In the genomic region with DNA sequence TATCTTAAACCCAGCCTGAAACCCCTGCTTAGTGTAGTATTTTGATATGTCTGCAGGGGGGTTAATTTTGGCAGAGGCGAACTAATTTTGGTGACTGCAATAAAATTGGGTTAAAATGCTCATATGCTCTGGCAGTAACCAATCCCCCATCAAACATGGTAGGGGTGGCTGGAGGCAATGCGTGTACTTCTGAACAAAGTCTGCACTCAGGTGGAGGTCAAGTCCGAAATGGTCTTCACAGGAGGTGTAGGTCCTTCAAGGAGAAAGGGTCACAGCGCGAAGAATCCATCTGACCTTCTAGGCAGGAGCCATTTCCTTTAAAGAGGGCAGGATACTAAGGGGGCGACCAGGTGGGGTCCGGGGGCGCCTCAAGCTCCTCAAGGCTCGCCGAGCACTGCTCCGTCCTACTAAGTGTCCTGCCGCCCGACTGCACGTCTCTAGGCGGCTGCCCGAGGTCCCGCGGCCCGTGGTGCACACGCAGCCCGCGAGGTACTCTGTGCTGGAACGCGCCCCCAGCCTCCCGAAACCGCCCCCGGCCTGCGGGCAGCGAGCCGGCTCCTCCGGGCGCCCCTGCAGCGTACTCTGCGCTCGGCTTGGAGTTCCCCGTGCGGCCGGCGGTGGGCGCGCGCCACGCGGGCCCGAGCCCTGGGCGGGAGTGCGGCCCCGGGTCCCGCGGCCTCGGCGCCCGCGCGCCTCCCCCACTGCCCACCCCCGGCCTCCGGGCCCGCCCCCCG, we compare ENCODE assay signal across 1 cellular context.
TF ChIP-seq lines count a peak whose summit lies in the region.

No MANE protein-coding gene starts in this region.

TF ChIP-seq in HepG2, 621 proteins besides CTCF, POLR2A, EP300 and RAD21 (continued from another document and continues in another):
- TF ChIP-seq SOX13 (IDR thresholded peaks at IDR 0.05) (no peak), SOX13 (CRISPR knock-in tag; conservative IDR thresholded peaks at IDR 0.05 in 1 of 2, IDR thresholded peaks at IDR 0.05 in 1 of 2) (no peak), ZSCAN12 (CRISPR knock-in tag; IDR thresholded peaks at IDR 0.05) (no peak), HES4 (CRISPR knock-in tag; IDR thresholded peaks at IDR 0.05; ENCODE audit: borderline replicate concordance) (peak; percentile 16; the same call in 1 of the 2 replicates), ARNT (IDR thresholded peaks at IDR 0.05) (no peak), ZNF205 (CRISPR knock-in tag; IDR thresholded peaks at IDR 0.05) (no peak), ZNF709 (CRISPR knock-in tag; IDR thresholded peaks at IDR 0.05) (no peak), ZNF790 (CRISPR knock-in tag; IDR thresholded peaks at IDR 0.05; ENCODE audit: borderline replicate concordance) (0 out of 2 replicates have a peak, but pooled peaks have one; percentile 69), EZH2 (conservative IDR thresholded peaks at IDR 0.05; ENCODE audit: low read depth, low read length) (no peak), TRIM24 (CRISPR knock-in tag; IDR thresholded peaks at IDR 0.05) (no peak), PHF5A (CRISPR knock-in tag; IDR thresholded peaks at IDR 0.05; ENCODE audit: low read depth, unreplicated experiment) (no peak), ZFX (CRISPR knock-in tag; IDR thresholded peaks at IDR 0.05; ENCODE audit: low read depth) (0 out of 2 replicates have a peak, but pooled peaks have one; percentile 2), KDM5B (CRISPR knock-in tag; IDR thresholded peaks at IDR 0.05; ENCODE audit: borderline replicate concordance) (no peak), MXD4 (CRISPR knock-in tag; IDR thresholded peaks at IDR 0.05) (no peak), SP140L (CRISPR knock-in tag; IDR thresholded peaks at IDR 0.05; ENCODE audit: borderline replicate concordance) (no peak), SNRNP70 (IDR thresholded peaks at IDR 0.05; ENCODE audit: low read depth, low read length) (no peak), REL (CRISPR knock-in tag; conservative IDR thresholded peaks at IDR 0.05) (no peak), MTA1 (CRISPR knock-in tag; IDR thresholded peaks at IDR 0.05; ENCODE audit: borderline replicate concordance) (peak; percentile 39; the same call in 1 of the 2 replicates), ZNF382 (CRISPR knock-in tag; IDR thresholded peaks at IDR 0.05; ENCODE audit: borderline replicate concordance) (no peak), NPAS2 (CRISPR knock-in tag; IDR thresholded peaks at IDR 0.05; ENCODE audit: borderline replicate concordance) (no peak), ZNF256 (CRISPR knock-in tag; conservative IDR thresholded peaks at IDR 0.05) (no peak), ZSCAN22 (CRISPR knock-in tag; IDR thresholded peaks at IDR 0.05) (no peak), ZNF253 (CRISPR knock-in tag; IDR thresholded peaks at IDR 0.05; ENCODE audit: borderline replicate concordance) (no peak), YY1 (IDR thresholded peaks at IDR 0.05; ENCODE audit: insufficient read depth, insufficient replicate concordance, low read depth, low read length) (no peak), RAD51 (IDR thresholded peaks at IDR 0.05; ENCODE audit: borderline replicate concordance) (no peak), ZNF451 (CRISPR knock-in tag; IDR thresholded peaks at IDR 0.05) (no peak), CBX2 (IDR thresholded peaks at IDR 0.05; ENCODE audit: low read depth, low read length) (no peak), CBX2 (CRISPR knock-in tag; IDR thresholded peaks at IDR 0.05; ENCODE audit: low read depth) (no peak), NKX3-1 (CRISPR knock-in tag; IDR thresholded peaks at IDR 0.05) (no peak), RFX3 (CRISPR knock-in tag; IDR thresholded peaks at IDR 0.05) (no peak), BHLHE40 (IDR thresholded peaks at IDR 0.05; ENCODE audit: low read length) (no peak), ZNF607 (CRISPR knock-in tag; IDR thresholded peaks at IDR 0.05; ENCODE audit: borderline replicate concordance) (no peak), ZFP82 (CRISPR knock-in tag; IDR thresholded peaks at IDR 0.05; ENCODE audit: borderline replicate concordance) (no peak), ZNF841 (CRISPR knock-in tag; IDR thresholded peaks at IDR 0.05; ENCODE audit: borderline replicate concordance) (no peak), POGZ (CRISPR knock-in tag; IDR thresholded peaks at IDR 0.05) (no peak), KAT7 (CRISPR knock-in tag; IDR thresholded peaks at IDR 0.05; ENCODE audit: borderline replicate concordance) (no peak; the same call in 1 of the 2 replicates), ZNF17 (CRISPR knock-in tag; IDR thresholded peaks at IDR 0.05) (no peak), JUNB (CRISPR knock-in tag; IDR thresholded peaks at IDR 0.05; ENCODE audit: borderline replicate concordance) (no peak), ZNF850 (CRISPR knock-in tag; conservative IDR thresholded peaks at IDR 0.05) (no peak), XRCC5 (optimal IDR thresholded peaks at IDR 0.05; ENCODE audit: low read length) (no peak), MIXL1 (CRISPR knock-in tag; IDR thresholded peaks at IDR 0.05) (no peak), AGO2 (optimal IDR thresholded peaks at IDR 0.05; ENCODE audit: low read depth, low read length) (peak; percentile 10), ZSCAN9 (CRISPR knock-in tag; IDR thresholded peaks at IDR 0.05; ENCODE audit: borderline replicate concordance) (no peak), ZMYM2 (CRISPR knock-in tag; IDR thresholded peaks at IDR 0.05) (no peak), RBFOX2 (IDR thresholded peaks at IDR 0.05; ENCODE audit: low read depth, low read length) (peak; percentile 13; the same call in 1 of the 2 replicates), PTBP1 (IDR thresholded peaks at IDR 0.05; ENCODE audit: low read depth, low read length, poor library complexity, severe bottlenecking) (no peak), SALL2 (CRISPR knock-in tag; IDR thresholded peaks at IDR 0.05) (0 out of 2 replicates have a peak, but pooled peaks have one; percentile 25), MXI1 (IDR thresholded peaks at IDR 0.05; ENCODE audit: borderline replicate concordance, low read depth, low read length) (0 out of 3 replicates have a peak, but pooled peaks have one; percentile 16)
- TF ChIP-seq, protein P1, sequence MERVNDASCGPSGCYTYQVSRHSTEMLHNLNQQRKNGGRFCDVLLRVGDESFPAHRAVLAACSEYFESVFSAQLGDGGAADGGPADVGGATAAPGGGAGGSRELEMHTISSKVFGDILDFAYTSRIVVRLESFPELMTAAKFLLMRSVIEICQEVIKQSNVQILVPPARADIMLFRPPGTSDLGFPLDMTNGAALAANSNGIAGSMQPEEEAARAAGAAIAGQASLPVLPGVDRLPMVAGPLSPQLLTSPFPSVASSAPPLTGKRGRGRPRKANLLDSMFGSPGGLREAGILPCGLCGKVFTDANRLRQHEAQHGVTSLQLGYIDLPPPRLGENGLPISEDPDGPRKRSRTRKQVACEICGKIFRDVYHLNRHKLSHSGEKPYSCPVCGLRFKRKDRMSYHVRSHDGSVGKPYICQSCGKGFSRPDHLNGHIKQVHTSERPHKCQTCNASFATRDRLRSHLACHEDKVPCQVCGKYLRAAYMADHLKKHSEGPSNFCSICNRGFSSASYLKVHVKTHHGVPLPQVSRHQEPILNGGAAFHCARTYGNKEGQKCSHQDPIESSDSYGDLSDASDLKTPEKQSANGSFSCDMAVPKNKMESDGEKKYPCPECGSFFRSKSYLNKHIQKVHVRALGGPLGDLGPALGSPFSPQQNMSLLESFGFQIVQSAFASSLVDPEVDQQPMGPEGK (CRISPR knock-in tag; IDR thresholded peaks at IDR 0.05): peak; percentile 38; the same call in 1 of the 2 replicates
- TF ChIP-seq, protein P2, sequence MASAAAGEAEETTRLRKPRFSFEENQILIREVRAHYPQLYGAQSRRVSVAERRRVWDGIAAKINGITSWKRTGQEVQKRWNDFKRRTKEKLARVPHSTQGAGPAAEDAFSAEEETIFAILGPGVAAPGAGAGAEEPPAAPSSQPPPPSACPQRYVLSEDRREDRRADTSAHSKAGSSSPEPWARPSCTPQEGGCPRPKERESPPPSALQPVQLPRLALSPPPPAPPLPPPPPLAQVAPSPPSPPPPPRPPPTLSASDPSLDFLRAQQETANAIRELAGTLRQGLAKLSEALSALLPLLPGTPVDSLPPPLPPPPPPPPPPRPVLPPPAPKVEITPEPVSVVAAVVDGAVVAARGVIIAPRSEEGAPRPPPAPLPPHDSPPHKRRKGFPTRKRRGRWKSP (CRISPR knock-in tag; IDR thresholded peaks at IDR 0.05): 0 out of 2 replicates have a peak, but pooled peaks have one; percentile 7
- TF ChIP-seq, protein P3, sequence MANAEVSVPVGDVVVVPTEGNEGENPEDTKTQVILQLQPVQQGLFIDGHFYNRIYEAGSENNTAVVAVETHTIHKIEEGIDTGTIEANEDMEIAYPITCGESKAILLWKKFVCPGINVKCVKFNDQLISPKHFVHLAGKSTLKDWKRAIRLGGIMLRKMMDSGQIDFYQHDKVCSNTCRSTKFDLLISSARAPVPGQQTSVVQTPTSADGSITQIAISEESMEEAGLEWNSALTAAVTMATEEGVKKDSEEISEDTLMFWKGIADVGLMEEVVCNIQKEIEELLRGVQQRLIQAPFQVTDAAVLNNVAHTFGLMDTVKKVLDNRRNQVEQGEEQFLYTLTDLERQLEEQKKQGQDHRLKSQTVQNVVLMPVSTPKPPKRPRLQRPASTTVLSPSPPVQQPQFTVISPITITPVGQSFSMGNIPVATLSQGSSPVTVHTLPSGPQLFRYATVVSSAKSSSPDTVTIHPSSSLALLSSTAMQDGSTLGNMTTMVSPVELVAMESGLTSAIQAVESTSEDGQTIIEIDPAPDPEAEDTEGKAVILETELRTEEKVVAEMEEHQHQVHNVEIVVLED (CRISPR knock-in tag; IDR thresholded peaks at IDR 0.05; ENCODE audit: borderline replicate concordance): no peak
- TF ChIP-seq, protein P4, sequence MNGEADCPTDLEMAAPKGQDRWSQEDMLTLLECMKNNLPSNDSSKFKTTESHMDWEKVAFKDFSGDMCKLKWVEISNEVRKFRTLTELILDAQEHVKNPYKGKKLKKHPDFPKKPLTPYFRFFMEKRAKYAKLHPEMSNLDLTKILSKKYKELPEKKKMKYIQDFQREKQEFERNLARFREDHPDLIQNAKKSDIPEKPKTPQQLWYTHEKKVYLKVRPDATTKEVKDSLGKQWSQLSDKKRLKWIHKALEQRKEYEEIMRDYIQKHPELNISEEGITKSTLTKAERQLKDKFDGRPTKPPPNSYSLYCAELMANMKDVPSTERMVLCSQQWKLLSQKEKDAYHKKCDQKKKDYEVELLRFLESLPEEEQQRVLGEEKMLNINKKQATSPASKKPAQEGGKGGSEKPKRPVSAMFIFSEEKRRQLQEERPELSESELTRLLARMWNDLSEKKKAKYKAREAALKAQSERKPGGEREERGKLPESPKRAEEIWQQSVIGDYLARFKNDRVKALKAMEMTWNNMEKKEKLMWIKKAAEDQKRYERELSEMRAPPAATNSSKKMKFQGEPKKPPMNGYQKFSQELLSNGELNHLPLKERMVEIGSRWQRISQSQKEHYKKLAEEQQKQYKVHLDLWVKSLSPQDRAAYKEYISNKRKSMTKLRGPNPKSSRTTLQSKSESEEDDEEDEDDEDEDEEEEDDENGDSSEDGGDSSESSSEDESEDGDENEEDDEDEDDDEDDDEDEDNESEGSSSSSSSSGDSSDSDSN (CRISPR knock-in tag; IDR thresholded peaks at IDR 0.05): peak; percentile 77
- TF ChIP-seq, protein P5, sequence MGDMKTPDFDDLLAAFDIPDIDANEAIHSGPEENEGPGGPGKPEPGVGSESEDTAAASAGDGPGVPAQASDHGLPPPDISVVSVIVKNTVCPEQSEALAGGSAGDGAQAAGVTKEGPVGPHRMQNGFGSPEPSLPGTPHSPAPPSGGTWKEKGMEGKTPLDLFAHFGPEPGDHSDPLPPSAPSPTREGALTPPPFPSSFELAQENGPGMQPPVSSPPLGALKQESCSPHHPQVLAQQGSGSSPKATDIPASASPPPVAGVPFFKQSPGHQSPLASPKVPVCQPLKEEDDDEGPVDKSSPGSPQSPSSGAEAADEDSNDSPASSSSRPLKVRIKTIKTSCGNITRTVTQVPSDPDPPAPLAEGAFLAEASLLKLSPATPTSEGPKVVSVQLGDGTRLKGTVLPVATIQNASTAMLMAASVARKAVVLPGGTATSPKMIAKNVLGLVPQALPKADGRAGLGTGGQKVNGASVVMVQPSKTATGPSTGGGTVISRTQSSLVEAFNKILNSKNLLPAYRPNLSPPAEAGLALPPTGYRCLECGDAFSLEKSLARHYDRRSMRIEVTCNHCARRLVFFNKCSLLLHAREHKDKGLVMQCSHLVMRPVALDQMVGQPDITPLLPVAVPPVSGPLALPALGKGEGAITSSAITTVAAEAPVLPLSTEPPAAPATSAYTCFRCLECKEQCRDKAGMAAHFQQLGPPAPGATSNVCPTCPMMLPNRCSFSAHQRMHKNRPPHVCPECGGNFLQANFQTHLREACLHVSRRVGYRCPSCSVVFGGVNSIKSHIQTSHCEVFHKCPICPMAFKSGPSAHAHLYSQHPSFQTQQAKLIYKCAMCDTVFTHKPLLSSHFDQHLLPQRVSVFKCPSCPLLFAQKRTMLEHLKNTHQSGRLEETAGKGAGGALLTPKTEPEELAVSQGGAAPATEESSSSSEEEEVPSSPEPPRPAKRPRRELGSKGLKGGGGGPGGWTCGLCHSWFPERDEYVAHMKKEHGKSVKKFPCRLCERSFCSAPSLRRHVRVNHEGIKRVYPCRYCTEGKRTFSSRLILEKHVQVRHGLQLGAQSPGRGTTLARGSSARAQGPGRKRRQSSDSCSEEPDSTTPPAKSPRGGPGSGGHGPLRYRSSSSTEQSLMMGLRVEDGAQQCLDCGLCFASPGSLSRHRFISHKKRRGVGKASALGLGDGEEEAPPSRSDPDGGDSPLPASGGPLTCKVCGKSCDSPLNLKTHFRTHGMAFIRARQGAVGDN (CRISPR knock-in tag; IDR thresholded peaks at IDR 0.05): peak; percentile 51
- TF ChIP-seq, protein P6, sequence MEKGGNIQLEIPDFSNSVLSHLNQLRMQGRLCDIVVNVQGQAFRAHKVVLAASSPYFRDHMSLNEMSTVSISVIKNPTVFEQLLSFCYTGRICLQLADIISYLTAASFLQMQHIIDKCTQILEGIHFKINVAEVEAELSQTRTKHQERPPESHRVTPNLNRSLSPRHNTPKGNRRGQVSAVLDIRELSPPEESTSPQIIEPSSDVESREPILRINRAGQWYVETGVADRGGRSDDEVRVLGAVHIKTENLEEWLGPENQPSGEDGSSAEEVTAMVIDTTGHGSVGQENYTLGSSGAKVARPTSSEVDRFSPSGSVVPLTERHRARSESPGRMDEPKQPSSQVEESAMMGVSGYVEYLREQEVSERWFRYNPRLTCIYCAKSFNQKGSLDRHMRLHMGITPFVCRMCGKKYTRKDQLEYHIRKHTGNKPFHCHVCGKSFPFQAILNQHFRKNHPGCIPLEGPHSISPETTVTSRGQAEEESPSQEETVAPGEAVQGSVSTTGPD (CRISPR knock-in tag; IDR thresholded peaks at IDR 0.05): no peak
- TF ChIP-seq, protein P7, sequence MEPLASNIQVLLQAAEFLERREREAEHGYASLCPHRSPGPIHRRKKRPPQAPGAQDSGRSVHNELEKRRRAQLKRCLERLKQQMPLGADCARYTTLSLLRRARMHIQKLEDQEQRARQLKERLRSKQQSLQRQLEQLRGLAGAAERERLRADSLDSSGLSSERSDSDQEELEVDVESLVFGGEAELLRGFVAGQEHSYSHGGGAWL (CRISPR knock-in tag; IDR thresholded peaks at IDR 0.05): no peak
- TF ChIP-seq, protein P8, sequence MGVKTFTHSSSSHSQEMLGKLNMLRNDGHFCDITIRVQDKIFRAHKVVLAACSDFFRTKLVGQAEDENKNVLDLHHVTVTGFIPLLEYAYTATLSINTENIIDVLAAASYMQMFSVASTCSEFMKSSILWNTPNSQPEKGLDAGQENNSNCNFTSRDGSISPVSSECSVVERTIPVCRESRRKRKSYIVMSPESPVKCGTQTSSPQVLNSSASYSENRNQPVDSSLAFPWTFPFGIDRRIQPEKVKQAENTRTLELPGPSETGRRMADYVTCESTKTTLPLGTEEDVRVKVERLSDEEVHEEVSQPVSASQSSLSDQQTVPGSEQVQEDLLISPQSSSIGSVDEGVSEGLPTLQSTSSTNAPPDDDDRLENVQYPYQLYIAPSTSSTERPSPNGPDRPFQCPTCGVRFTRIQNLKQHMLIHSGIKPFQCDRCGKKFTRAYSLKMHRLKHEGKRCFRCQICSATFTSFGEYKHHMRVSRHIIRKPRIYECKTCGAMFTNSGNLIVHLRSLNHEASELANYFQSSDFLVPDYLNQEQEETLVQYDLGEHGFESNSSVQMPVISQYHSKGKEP (CRISPR knock-in tag; IDR thresholded peaks at IDR 0.05): no peak
